In genomic region chr7:94008537-94008936, GRCh38 we compare ENCODE assay signal across 14 cellular contexts. TPM values are rescaled to one million over a fixed set of nuclear protein-coding genes. Genes with fewer than 3 reads are reported as not detected.
DNase-seq lines count a peak whose midpoint lies in the region; ATAC-seq, FAIRE-seq and TF ChIP-seq lines count a peak whose summit lies in the region.
"Had no signal": no experiment of that assay in that cellular context is flagged by ENCODE, and none has a peak within 500 bp of the region (broad histone marks: within the 10 kb centered on the region; RNA-seq: fewer than 3 reads in every experiment).

No MANE protein-coding gene starts in this region.

- no peak overlapping the region for H3K4me3 ChIP-seq in fibroblast of lung (replicated peaks in 1 of 4; ENCODE audit: control extremely low read depth in 1 of 4, insufficient read depth in 1 of 4, low read depth in 3 of 4, low read length in 4 of 4)
- no peak overlapping the region for H3K4me3 ChIP-seq in left lung
- H3K4me3 ChIP-seq: PC-9 had no signal

- H4K20me1 ChIP-seq in fibroblast of lung (ENCODE audit: control insufficient read depth, extremely low read depth, insufficient read depth, low read length) = no peaks in the 10 kb centered on the region

- H3K36me3 ChIP-seq in fibroblast of lung (ENCODE audit: control insufficient read depth, insufficient read depth, low read length) (no peaks in the 10 kb centered on the region), left lung (no peaks in the 10 kb centered on the region)

- no peak for TF ChIP-seq CTCF in fibroblast of lung (conservative IDR thresholded peaks at IDR 0.05 in 1 of 2, IDR thresholded peaks at IDR 0.05 in 1 of 2; ENCODE audit: low read depth in 1 of 2, low read length in 2 of 2)
- no peak for TF ChIP-seq CTCF in left lung (IDR thresholded peaks at IDR 0.05)

- peak; percentile 76 for DNase-seq in ACHN
- peak; percentile 15 for DNase-seq in HCEC 1CT
- DNase-seq in RCC 7860 (ENCODE audit: low spot score) = peak; percentile 96
- DNase-seq in fibroblast of lung (ENCODE audit: low read depth in 2 of 2) = peak; percentile 13 to 86
- DNase-seq in EL = no peak
- DNase-seq in left lung = no peak
- DNase-seq in HUDEP-2 (lab: John Stamatoyannopoulos, UW; ENCODE audit: unreplicated experiment in 76 of 76) = no peak
- DNase-seq in cerebellar cortex (ENCODE audit: low spot score) = no peak
- DNase-seq: activated naive CD4-positive, alpha-beta T cell treated with Interleukin-2 at 50 U/mL for 16 hours; DMS153; endodermal cell; kidney; NCI-H1417 treated with DMSO at 0.1 percent for 48 hours; PC-9 had no signal

- H3K9ac ChIP-seq in fibroblast of lung (ENCODE audit: insufficient read depth, low read length) = no peak overlapping the region

- H3K79me2 ChIP-seq in fibroblast of lung (ENCODE audit: control insufficient read depth, insufficient read depth, low read length) = peaks cover 6% of the 10 kb centered on the region

- in situ Hi-C loops in ACHN (cut with HindIII; ENCODE audit: low pct_ligation_motif_present, low pct_unique_long_range_greater_than_20kb, low sequenced_read_pairs) = no loop called here

- H3K9me3 ChIP-seq in fibroblast of lung (ENCODE audit: control insufficient read depth, insufficient read depth, low read depth, low read length) (no peaks in the 10 kb centered on the region), left lung (no peaks in the 10 kb centered on the region)

- H3K27me3 ChIP-seq in fibroblast of lung (ENCODE audit: control insufficient read depth, insufficient read depth, low read length) (no peaks in the 10 kb centered on the region), left lung (peaks cover 6 to 20% of the 10 kb centered on the region in 2 donors)

- no peak overlapping the region for H2AFZ ChIP-seq in fibroblast of lung (ENCODE audit: low read length)
- H2AFZ ChIP-seq: PC-9 had no signal

- no peak overlapping the region for H3K27ac ChIP-seq in fibroblast of lung (ENCODE audit: insufficient read depth, low read length)
- H3K27ac ChIP-seq in left lung = no peak overlapping the region
- H3K27ac ChIP-seq: PC-9 had no signal

- no peak overlapping the region for H3K4me2 ChIP-seq in fibroblast of lung (ENCODE audit: extremely low read depth, insufficient read depth, low read length)
- H3K4me2 ChIP-seq: PC-9 had no signal

- peak; percentile 100 for FAIRE-seq in RCC 7860 (lab: Jason Lieb, UNC)
- FAIRE-seq: kidney had no signal

- H3K4me1 ChIP-seq in fibroblast of lung (ENCODE audit: control insufficient read depth, extremely low read depth, insufficient read depth, low read length) = no peaks in the 10 kb centered on the region
- peaks cover 0 to under 1% of the 10 kb centered on the region in 2 donors for H3K4me1 ChIP-seq in left lung

- intact Hi-C loops in left lung (cut with DNase I) = no loop called here

- ATAC-seq in left lung = no peak

RNA-seq across cellular contexts. Expression of gene BET1, which starts 4.4 kb away (rescaled TPM):
- total RNA-seq in fibroblast of lung = 28.0 and 40.3 TPM in 2 replicates
- polyA plus RNA-seq in fibroblast of lung = 33.7 and 52.5 TPM in 2 replicates
- polyA plus RNA-seq in fibroblast of lung (2012) = 20.9 and 33.7 TPM in 2 replicates
- polyA minus RNA-seq in fibroblast of lung (ENCODE audit: low replicate concordance) = 1.6 and 8.0 TPM in 2 replicates
- 10 to 100 TPM; 22.0 to 30.3 TPM for total RNA-seq in left lung

Comparison
In these comparisons a context has a peak if more than half of its experiments do, and no peak if none do; other contexts are left out.
1. DNase-seq: peak in ACHN (single experiment), HCEC 1CT (single experiment), RCC 7860 (single experiment) and fibroblast of lung (2 of 2); none in EL (single experiment), left lung (0 of 2), HUDEP-2 (0 of 76) and cerebellar cortex (single experiment).